Comparison of ENCODE assay signal across 8 cellular contexts in genomic region chr21:6565190-6566170, GRCh38.
DNase-seq lines count a peak whose midpoint lies in the region; ATAC-seq and TF ChIP-seq lines count a peak whose summit lies in the region.
"Not testable (repeated sequence)": the region's sequence is repeated elsewhere in the genome, so short reads cannot be mapped to it uniquely, and the experiment has no call there.

No MANE protein-coding gene starts in this region.

- H3K27me3 ChIP-seq in neural progenitor cell = not testable (repeated sequence)

- DNase-seq in Caki2 (ENCODE audit: low read depth) = peak; percentile 1
- DNase-seq in NB4 (ENCODE audit: low read depth) = peak; percentile 7
- peak; percentile 46 for DNase-seq in activated CD4-positive, alpha-beta T cell treated with anti-CD3 and anti-CD28 coated beads for 48 hours
- peak; percentile 4 for DNase-seq in activated gamma-delta T cell treated with anti-CD3 and anti-CD28 coated beads, Interleukin-2, amount 50 U/mL, for 16 hours (ENCODE audit: low read depth)
- DNase-seq in dermis blood vessel endothelial cell = peak; percentile 38
- peak; percentile 31 for DNase-seq in iris pigment epithelial cell (ENCODE audit: low read depth)
- peak; percentile 1 for DNase-seq in neural progenitor cell (ENCODE audit: low spot score)
- DNase-seq in stimulated activated naive CD8-positive, alpha-beta T cell treated with anti-CD3 and anti-CD28 coated beads, Interleukin-15, Interleukin-2, amounts not matched to agents 100 U/mL and 50 U/mL, for 24 hours = peak; percentile 6

- H3K4me2 ChIP-seq in neural progenitor cell = not testable (repeated sequence)

- H3K27ac Mint-ChIP-seq in neural progenitor cell = not testable (repeated sequence)

- H3K4me1 Mint-ChIP-seq in neural progenitor cell = not testable (repeated sequence)

- H2AFZ ChIP-seq in neural progenitor cell (replicated peaks) = not testable (repeated sequence)

- in situ Hi-C loops in Caki2 (cut with HindIII; ENCODE audit: low pct_unique_long_range_greater_than_20kb, low sequenced_read_pairs) = not testable (repeated sequence)

- not testable (repeated sequence) for H3K9me3 Mint-ChIP-seq in neural progenitor cell

- H3F3A ChIP-seq in neural progenitor cell (ENCODE audit: low read depth) = not testable (repeated sequence)

- not testable (repeated sequence) for H3K79me2 ChIP-seq in neural progenitor cell (ENCODE audit: low read depth)

- not testable (repeated sequence) for H3K27me3 Mint-ChIP-seq in neural progenitor cell (ENCODE audit: insufficient read depth, low read depth)

- H3K9ac ChIP-seq in neural progenitor cell = not testable (repeated sequence)

- not testable (repeated sequence) for H3K4me3 Mint-ChIP-seq in neural progenitor cell

- not testable (repeated sequence) for H3K27ac ChIP-seq in neural progenitor cell

- TF ChIP-seq POLR2A in NB4 (IDR thresholded peaks at IDR 0.05; ENCODE audit: extremely low read depth, insufficient read length) = not testable (repeated sequence)

- ATAC-seq in stimulated activated naive CD8-positive, alpha-beta T cell treated with anti-CD3 and anti-CD28 coated beads, Interleukin-15, Interleukin-2, amounts not matched to agents 100 U/mL and 50 U/mL, for 24 hours = not testable (repeated sequence)

- not testable (repeated sequence) for H3K36me3 ChIP-seq in neural progenitor cell

- not testable (repeated sequence) for H3K36me3 Mint-ChIP-seq in neural progenitor cell

- not testable (repeated sequence) for H3K4me3 ChIP-seq in NB4 (ENCODE audit: low read depth, low read length); neural progenitor cell

- not testable (repeated sequence) for H3K9me3 ChIP-seq in neural progenitor cell (ENCODE audit: low read depth)

- not testable (repeated sequence) for TF ChIP-seq CTCF in NB4 (IDR thresholded peaks at IDR 0.05; ENCODE audit: low read depth, low read length); neural progenitor cell (IDR thresholded peaks at IDR 0.05)

- H3K4me1 ChIP-seq in neural progenitor cell = not testable (repeated sequence)

- not testable (repeated sequence) for H4K20me1 ChIP-seq in neural progenitor cell (ENCODE audit: low read depth)
